Comparison of ENCODE assay signal across 16 cellular contexts in the genomic region with DNA sequence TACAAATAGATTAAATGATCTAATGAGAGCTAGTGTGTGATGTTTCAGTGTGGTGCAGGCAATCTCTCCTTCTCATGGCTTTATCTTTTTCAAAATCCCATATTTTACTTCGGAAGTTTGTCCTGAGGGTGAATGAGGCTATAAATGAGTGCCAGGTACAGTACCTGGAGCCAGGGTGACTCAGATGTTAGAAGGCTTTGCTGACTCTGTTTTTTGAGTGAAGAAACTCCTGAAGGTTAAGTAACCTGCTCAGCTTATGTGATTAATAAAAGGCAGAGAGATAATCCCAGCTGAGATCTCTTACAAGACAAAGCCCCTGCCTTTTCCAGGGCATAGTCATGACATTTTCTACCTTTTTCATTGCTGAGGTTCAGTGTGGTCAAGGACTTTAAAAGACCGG. TPM values are rescaled to one million over a fixed set of nuclear protein-coding genes. Genes with fewer than 3 reads are reported as not detected.
A peak's percentile ranks its signal among the peaks of the same experiment; 100 is the strongest.
DNase-seq lines count a peak whose midpoint lies in the region; ATAC-seq, FAIRE-seq and TF ChIP-seq lines count a peak whose summit lies in the region.
"Had no signal": no experiment of that assay in that cellular context is flagged by ENCODE, and none has a peak within 500 bp of the region (broad histone marks: within the 10 kb centered on the region; RNA-seq: fewer than 3 reads in every experiment).

No MANE protein-coding gene starts in this region.

- TF ChIP-seq CTCF in PC-3 (conservative IDR thresholded peaks at IDR 0.05; ENCODE audit: low read depth, low read length) (no peak), bronchial epithelial cell (IDR thresholded peaks at IDR 0.05; ENCODE audit: insufficient read depth, low read length, severe bottlenecking) (no peak), H9 (conservative IDR thresholded peaks at IDR 0.05) (no peak)

- H3K4me1 Mint-ChIP-seq in naive B cell (peaks cover 73 to 90% (median 89%) of the 10 kb centered on the region in 3 donors), H9 (peaks cover 32 to 35% of the 10 kb centered on the region in 2 experiments)

- H3K4me1 ChIP-seq in BLaER1 treated with 17β-estradiol and CSF1 and Interleukin-3, amounts not matched to agents 10 nM and 100 nM = peaks cover 33 to 79% (median 46%) of the 10 kb centered on the region in 10 experiments
- H3K4me1 ChIP-seq in PC-3 (ENCODE audit: insufficient read depth, low read length) (peaks cover 5% of the 10 kb centered on the region; the same call in 1 of the 2 replicates), H9 (ENCODE audit: insufficient read depth, low read length) (peaks cover 3% of the 10 kb centered on the region; the same call in 1 of the 2 replicates)
- H3K4me1 ChIP-seq: SJCRH30 had no signal

- CTCF ChIA-PET in PC-3 (lab: Charles Lee) = no interaction called here

- peak overlapping the region in 10 of 11 experiments; percentile 4 to 54 (median 48); a peak in 15 of 22 replicates for H3K4me2 ChIP-seq in BLaER1 treated with 17β-estradiol and CSF1 and Interleukin-3, amounts not matched to agents 10 nM and 100 nM
- H3K4me2 ChIP-seq in PC-3 (ENCODE audit: low read length) (no peak overlapping the region), H9 (ENCODE audit: insufficient read depth, insufficient read length, low read length) (no peak overlapping the region)

- no peak overlapping the region for H2BK12ac ChIP-seq in H9 (ENCODE audit: insufficient read length, low read depth, low read length)

- no peak for ATAC-seq in PC-3
- ATAC-seq in naive B cell (ENCODE audit: low read depth in 2 of 2) = no peak
- ATAC-seq in GM21737 (IDR thresholded peaks at IDR 0.05; ENCODE audit: unreplicated experiment) = no peak

- H3F3A ChIP-seq in PC-3 (ENCODE audit: low read length, unreplicated experiment) = no peaks in the 10 kb centered on the region

- no peak overlapping the region for H2AK5ac ChIP-seq in H9 (ENCODE audit: insufficient read length, low read length)

- no peak overlapping the region for H3K27ac ChIP-seq in BLaER1 treated with 17β-estradiol and CSF1 and Interleukin-3, amounts not matched to agents 10 nM and 100 nM
- H3K27ac ChIP-seq in PC-3 (ENCODE audit: low read length) (no peak overlapping the region), H9 (ENCODE audit: insufficient read length, low read depth, low read length) (no peak overlapping the region)
- H3K27ac ChIP-seq: SJCRH30 had no signal

- no peak overlapping the region for H3T11ph ChIP-seq in H9 (ENCODE audit: low read length)

- H3K27me3 ChIP-seq in BLaER1 treated with 17β-estradiol and CSF1 and Interleukin-3, amounts not matched to agents 10 nM and 100 nM = no peaks in the 10 kb centered on the region; a peak in 1 of 22 replicates
- H3K27me3 ChIP-seq in PC-3 (ENCODE audit: low read length) (no peaks in the 10 kb centered on the region), bronchial epithelial cell (ENCODE audit: control insufficient read depth, insufficient read depth, low read length) (no peaks in the 10 kb centered on the region), H9 (ENCODE audit: insufficient read depth, low read length) (no peaks in the 10 kb centered on the region)
- H3K27me3 ChIP-seq: SJCRH30 had no signal

- H3K36me3 Mint-ChIP-seq in naive B cell = peaks cover 19 to 26% of the 10 kb centered on the region in 2 donors
- peaks cover 0 to 4% (median 4%) of the 10 kb centered on the region in 3 experiments; a peak in 3 of 7 replicates for H3K36me3 Mint-ChIP-seq in H9 (ENCODE audit: insufficient read depth in 1 of 3, low read depth in 3 of 3)

- no peak overlapping the region for H4K91ac ChIP-seq in H9 (ENCODE audit: insufficient read length, low read depth, low read length)

- no TSS peak for BruUV-seq in PC-3 (replicated peaks; lab: Mats Ljungman, UMichigan)

- no peak overlapping the region for H3K4ac ChIP-seq in H9 (ENCODE audit: low read depth, low read length)

- H3K9me3 ChIP-seq in BLaER1 treated with 17β-estradiol and CSF1 and Interleukin-3, amounts not matched to agents 10 nM and 100 nM (replicated peaks in 1 of 11) = peaks cover 9 to 29% (median 19%) of the 10 kb centered on the region in 11 experiments; a peak in 20 of 22 replicates
- H3K9me3 ChIP-seq in PC-3 (ENCODE audit: low read length) = no peaks in the 10 kb centered on the region
- no peaks in the 10 kb centered on the region for H3K9me3 ChIP-seq in H9 (ENCODE audit: control insufficient read depth, low read depth, low read length)
- H3K9me3 ChIP-seq: HAP-1, SJCRH30 had no signal

- H3K9me3 Mint-ChIP-seq in naive B cell (peaks cover 0 to 6% (median 2%) of the 10 kb centered on the region in 7 donors), H9 (peaks cover 2 to 3% of the 10 kb centered on the region in 2 experiments; a peak in 3 of 5 replicates)

- POLR2A ChIA-PET in PC-3 (lab: Charles Lee; ENCODE audit: unreplicated experiment) = no interaction called here

- DNase-seq in PC-3 (peak; percentile 14), bronchial epithelial cell (ENCODE audit: low read depth) (peak; percentile 68), naive B cell (no peak), T-helper 1 cell (no peak), NCI-H1048 (lab: John Stamatoyannopoulos, UW) (no peak), H9 (no peak)
- DNase-seq: EL, Karpas-422, NCI-H1417, NCI-H1930, NCI-H2171, NCI-H774, SJCRH30 had no signal

- no peak overlapping the region for H3K18ac ChIP-seq in H9 (ENCODE audit: insufficient read length, low read depth, low read length)

- H3K23ac ChIP-seq in H9 (ENCODE audit: insufficient read length, low read depth, low read length) = no peak overlapping the region

- no peaks in the 10 kb centered on the region for H3K79me2 ChIP-seq in PC-3 (ENCODE audit: low read length)
- no peaks in the 10 kb centered on the region for H3K79me2 ChIP-seq in H9 (ENCODE audit: insufficient read depth, low read length)

- H2BK120ac ChIP-seq in H9 (ENCODE audit: low read depth, low read length, poor library complexity, severe bottlenecking) = no peak overlapping the region

- H2AFZ ChIP-seq in PC-3 (ENCODE audit: low read length) (no peak overlapping the region), H9 (ENCODE audit: low read length) (no peak overlapping the region)

- intact Hi-C loops in PC-3 (cut with micrococcal nuclease) = no loop called here

- H2BK15ac ChIP-seq in H9 (ENCODE audit: low read depth, low read length) = no peak overlapping the region

- no CpG with 5 or more reads among the region's 2 CpGs for WGBS in H9 (ENCODE audit: extremely low coverage, insufficient read length, low lambda C conversion rate)

- H3K23me2 ChIP-seq in H9 (ENCODE audit: insufficient read length, low read depth, low read length, poor library complexity, severe bottlenecking) = no peaks in the 10 kb centered on the region

- H3K14ac ChIP-seq in H9 (ENCODE audit: insufficient read depth, low read length) = no peak overlapping the region

- no peak overlapping the region for H2BK20ac ChIP-seq in H9 (ENCODE audit: low read depth, low read length, poor library complexity, severe bottlenecking)

- peaks cover 0 to 97% (median 0%) of the 10 kb centered on the region in 11 experiments; a peak in 5 of 22 replicates for H4K20me1 ChIP-seq in BLaER1 treated with 17β-estradiol and CSF1 and Interleukin-3, amounts not matched to agents 10 nM and 100 nM
- H4K20me1 ChIP-seq in PC-3 (ENCODE audit: low read length) (no peaks in the 10 kb centered on the region), H9 (ENCODE audit: control insufficient read depth, insufficient read depth, insufficient read length) (no peaks in the 10 kb centered on the region)

- H3K27ac Mint-ChIP-seq in naive B cell (peak overlapping the region in 4 of 6 donors; percentile 2 to 97 (median 59)), H9 (peak overlapping the region in 1 of 3 experiments; percentile 54; a peak in 1 of 7 replicates)

- H3K4me3 Mint-ChIP-seq in naive B cell (no peak overlapping the region), H9 (no peak overlapping the region)

- H3K27me3 Mint-ChIP-seq in naive B cell (no peaks in the 10 kb centered on the region), H9 (ENCODE audit: low read depth) (no peaks in the 10 kb centered on the region)

- no peak overlapping the region for H3K9ac ChIP-seq in BLaER1 treated with 17β-estradiol and CSF1 and Interleukin-3, amounts not matched to agents 10 nM and 100 nM
- H3K9ac ChIP-seq in PC-3 (ENCODE audit: low read length) (no peak overlapping the region), H9 (ENCODE audit: extremely low read depth, insufficient read length, low read length) (no peak overlapping the region)

- no peak overlapping the region for H4K8ac ChIP-seq in H9 (replicated peaks; ENCODE audit: insufficient read length, low read depth, low read length)

- H2BK5ac ChIP-seq in H9 (ENCODE audit: insufficient read length, low read length) = no peak overlapping the region

- H3K9me2 ChIP-seq in PC-3 (replicated peaks; ENCODE audit: low read length) = no peaks in the 10 kb centered on the region

- no peak overlapping the region for H3K4me3 ChIP-seq in BLaER1 treated with 17β-estradiol and CSF1 and Interleukin-3, amounts not matched to agents 10 nM and 100 nM
- no peak overlapping the region for H3K4me3 ChIP-seq in PC-3 (ENCODE audit: low read length)
- H3K4me3 ChIP-seq in bronchial epithelial cell (ENCODE audit: low read depth, low read length) = no peak overlapping the region
- H3K4me3 ChIP-seq: HAP-1, SJCRH30 had no signal

- H3K79me1 ChIP-seq in H9 (ENCODE audit: insufficient read depth, low read depth, low read length, poor library complexity, severe bottlenecking) = no peaks in the 10 kb centered on the region

- H3K36me3 ChIP-seq in BLaER1 treated with 17β-estradiol and CSF1 and Interleukin-3, amounts not matched to agents 10 nM and 100 nM = peaks cover 12 to 68% (median 32%) of the 10 kb centered on the region in 11 experiments; a peak in 19 of 22 replicates
- H3K36me3 ChIP-seq in PC-3 (ENCODE audit: low read depth, low read length) (no peaks in the 10 kb centered on the region), bronchial epithelial cell (ENCODE audit: control insufficient read depth, insufficient read depth, low read length) (no peaks in the 10 kb centered on the region)
- H3K36me3 ChIP-seq: HAP-1 had no signal

- no peak overlapping the region for H4K5ac ChIP-seq in H9 (ENCODE audit: insufficient read length, low read depth, low read length)

- FAIRE-seq in bronchial epithelial cell (lab: Jason Lieb, UNC) = no peak

- H3K56ac ChIP-seq in H9 (ENCODE audit: insufficient read length, low read depth, low read length) = no peak overlapping the region

RNA-seq across cellular contexts. Expression of gene MGAT5, which starts 52.6 kb away (rescaled TPM):
- total RNA-seq in PC-3 (2014; rRNA removed) = 32.7 and 33.8 TPM in 2 replicates
- total RNA-seq in bronchial epithelial cell = 48.7 and 66.2 TPM in 2 replicates
- polyA plus RNA-seq in naive B cell (ENCODE audit: low read depth in 6 of 6) = 10 to 100 TPM in 5 of 6 donors, 1 to 10 TPM in 1; 9.7 to 41.3 (median 29.6) TPM
- 25.7 and 31.6 TPM in 2 replicates for total RNA-seq in H9 (2021)

Comparison
In these comparisons a context has a peak if more than half of its experiments do, and no peak if none do; other contexts are left out.
1. H3K4me2 ChIP-seq: peak in BLaER1 treated with 17β-estradiol and CSF1 and Interleukin-3, amounts not matched to agents 10 nM and 100 nM (10 of 11); none in PC-3 (single experiment) and H9 (single experiment).
2. DNase-seq: peak in PC-3 (single experiment) and bronchial epithelial cell (single experiment); none in naive B cell (single experiment), T-helper 1 cell (0 of 5), NCI-H1048 (single experiment) and H9 (single experiment).